9 cellular contexts compared by ENCODE assay signal in the genomic region with DNA sequence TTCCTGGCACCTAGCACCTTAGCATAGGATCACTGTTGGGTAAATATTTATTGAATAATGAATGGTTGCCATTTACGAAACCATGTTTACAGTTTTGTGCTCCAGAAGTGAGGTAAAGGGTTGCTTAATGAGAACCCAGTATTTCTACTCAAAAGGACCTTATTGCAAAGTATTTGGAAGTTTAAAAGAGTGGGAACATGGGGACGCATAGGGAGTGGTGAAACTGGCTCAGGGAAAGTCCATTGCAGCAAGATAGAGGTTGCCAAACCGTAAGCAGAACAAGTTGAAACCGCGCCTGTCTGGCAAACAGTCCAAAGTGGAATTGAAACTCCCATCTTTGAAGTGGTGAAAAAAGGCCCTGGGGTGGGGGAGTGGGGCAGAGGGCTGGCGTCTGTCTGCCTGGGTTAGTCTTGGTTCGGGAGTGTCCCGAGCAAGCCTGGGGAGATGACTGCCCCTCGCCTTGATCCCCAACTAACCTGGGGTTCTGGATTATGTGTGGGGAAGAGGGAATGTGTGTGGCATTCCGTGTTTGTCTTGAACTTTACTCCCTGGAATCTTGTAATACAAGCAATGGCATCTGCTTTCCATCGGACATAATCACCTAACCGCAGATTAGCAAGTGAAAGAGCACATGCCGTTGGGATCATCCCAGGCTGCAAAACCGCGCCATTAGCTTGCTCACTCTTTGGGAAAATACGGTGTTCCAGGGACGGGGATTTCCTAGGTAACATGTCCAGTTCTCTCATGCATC. TPM values are rescaled to one million over a fixed set of nuclear protein-coding genes. Genes with fewer than 3 reads are reported as not detected.
DNase-seq lines count a peak whose midpoint lies in the region; ATAC-seq and TF ChIP-seq lines count a peak whose summit lies in the region.
"Had no signal": no experiment of that assay in that cellular context is flagged by ENCODE, and none has a peak within 500 bp of the region (broad histone marks: within the 10 kb centered on the region; RNA-seq: fewer than 3 reads in every experiment).

No MANE protein-coding gene starts in this region.

- intact Hi-C loops in heart left ventricle (cut with DNase I), result no loop called here

- peaks cover 15 to 65% (median 47%) of the 10 kb centered on the region in 12 donors for H3K4me1 ChIP-seq in heart left ventricle

- TF ChIP-seq CTCF in 22Rv1 (IDR thresholded peaks at IDR 0.05) (no peak), heart left ventricle (IDR thresholded peaks at IDR 0.05) (no peak)

- H3K36me3 ChIP-seq in heart left ventricle, result peaks cover 0 to 3% (median 0%) of the 10 kb centered on the region in 9 donors

- H3K9me3 ChIP-seq in heart left ventricle, result no peaks in the 10 kb centered on the region

- peak overlapping the region in 4 of 12 donors; percentile 21 to 30 (median 24) for H3K4me3 ChIP-seq in heart left ventricle
- H3K4me3 ChIP-seq in skeletal muscle cell (ENCODE audit: low read depth, low read length), result no peak overlapping the region

- ATAC-seq in GM21786 (IDR thresholded peaks at IDR 0.05; ENCODE audit: unreplicated experiment) (peak; percentile 69), heart left ventricle (peak; percentile 30 to 70 (median 64)), GM19452 (IDR thresholded peaks at IDR 0.05; ENCODE audit: unreplicated experiment) (no peak), HG02763 (IDR thresholded peaks at IDR 0.05; ENCODE audit: unreplicated experiment) (no peak)

- TF ChIP-seq POLR2A in heart left ventricle (IDR thresholded peaks at IDR 0.05), result no peak

- no peaks in the 10 kb centered on the region for H3K27me3 ChIP-seq in heart left ventricle

- peak; percentile 85 for DNase-seq in SIG-M5 treated with dmso at 0.1 percent for 504 hours (lab: John Stamatoyannopoulos, UW; ENCODE audit: unreplicated experiment)
- DNase-seq in heart left ventricle, result peak in 4 of 5 donors; percentile 53 to 79 (median 64)
- peak; percentile 56 for DNase-seq in skeletal muscle cell (ENCODE audit: low read depth)
- DNase-seq in cortex of kidney (lab: John Stamatoyannopoulos, UW), result no peak
- DNase-seq: activated naive CD8-positive, alpha-beta T cell treated with anti-CD3 and anti-CD28 coated beads, Interleukin-2, amount 10 ng/mL, durations not matched to agents 7 days and 5 days had no signal

- 47 to 53% (median 51%) methylated on average over 16 to 17 of the region's 17 CpGs for WGBS in heart left ventricle, 4 donors

- H3K27ac ChIP-seq in 22Rv1 (peak overlapping the region; percentile 84), heart left ventricle (peak overlapping the region in 11 of 12 donors; percentile 72 to 97 (median 87))

RNA-seq across cellular contexts. Expression of gene ALDH2, which starts 7.2 kb away (rescaled TPM):
- total RNA-seq in heart left ventricle, result 100 to 1,000 TPM; 176 to 303 (median 260) TPM
- polyA plus RNA-seq in heart left ventricle, result 100 to 1,000 TPM; 135 to 176 TPM

Comparison
In these comparisons a context has a peak if more than half of its experiments do, and no peak if none do; other contexts are left out.
1. ATAC-seq: peak in GM21786 (single experiment) and heart left ventricle (4 of 4); none in GM19452 (single experiment) and HG02763 (single experiment).